In genomic region chr1:27611450-27611849, GRCh38 we compare ENCODE assay signal across 1 cellular context.
TF ChIP-seq lines count a peak whose summit lies in the region.

No MANE protein-coding gene starts in this region.

TF ChIP-seq in HEK293, 187 proteins besides CTCF, POLR2A, EP300 and RAD21 (continued from another document):
- peak; percentile 24; the same call in 1 of the 2 replicates for TF ChIP-seq PRDM10 (tag by site-specific recombination; IDR thresholded peaks at IDR 0.05)
